Comparison of ENCODE assay signal across 23 cellular contexts in genomic region chr5:179194941-179195381, GRCh38.
"Had no signal": no experiment of that assay in that cellular context is flagged by ENCODE, and none has a peak within 500 bp of the region (broad histone marks: within the 10 kb centered on the region; RNA-seq: fewer than 3 reads in every experiment).

No MANE protein-coding gene starts in this region.

- H3K36me3 Mint-ChIP-seq: activated naive CD8-positive, alpha-beta T cell treated with anti-CD3 and anti-CD28 coated beads for 36 hours had no signal

- H3K4me3 Mint-ChIP-seq: activated B cell treated with CpG ODN at 0.5 μM for 24 hours; activated CD4-positive, alpha-beta T cell treated with anti-CD3 and anti-CD28 coated beads for 36 hours; activated naive CD8-positive, alpha-beta T cell treated with anti-CD3 and anti-CD28 coated beads for 36 hours; activated T-cell treated with anti-CD3 and anti-CD28 coated beads, Interleukin-2, amount 50 U/mL, for 24 hours; activated T-helper 17 cell treated with anti-CD3 and anti-CD28 coated beads, Interleukin-2, amount 50 U/mL, for 72 hours; nephron progenitor cell had no signal

- H3K27ac Mint-ChIP-seq: activated B cell treated with CpG ODN at 0.5 μM for 24 hours; activated CD4-positive, alpha-beta T cell treated with anti-CD3 and anti-CD28 coated beads for 36 hours; activated naive CD8-positive, alpha-beta T cell treated with anti-CD3 and anti-CD28 coated beads for 36 hours; activated T-cell treated with anti-CD3 and anti-CD28 coated beads, Interleukin-2, amount 50 U/mL, for 24 hours; activated T-helper 17 cell treated with anti-CD3 and anti-CD28 coated beads, Interleukin-2, amount 50 U/mL, for 72 hours; nephron progenitor cell; progenitor cell of endocrine pancreas had no signal

- H3K36me3 ChIP-seq: breast epithelium, gastroesophageal sphincter, thoracic aorta, upper lobe of left lung had no signal

- H3K27me3 Mint-ChIP-seq: activated B cell treated with CpG ODN at 0.5 μM for 24 hours; activated naive CD8-positive, alpha-beta T cell treated with anti-CD3 and anti-CD28 coated beads for 36 hours; activated T-cell treated with anti-CD3 and anti-CD28 coated beads, Interleukin-2, amount 50 U/mL, for 24 hours had no signal

- H3K9me3 Mint-ChIP-seq: activated B cell treated with CpG ODN at 0.5 μM for 24 hours; activated naive CD8-positive, alpha-beta T cell treated with anti-CD3 and anti-CD28 coated beads for 36 hours; activated T-cell treated with anti-CD3 and anti-CD28 coated beads, Interleukin-2, amount 50 U/mL, for 24 hours; activated T-helper 17 cell treated with anti-CD3 and anti-CD28 coated beads, Interleukin-2, amount 50 U/mL, for 72 hours; nephron progenitor cell had no signal

- H3K4me1 Mint-ChIP-seq: activated B cell treated with CpG ODN at 0.5 μM for 24 hours; activated CD4-positive, alpha-beta T cell treated with anti-CD3 and anti-CD28 coated beads for 36 hours; activated naive CD8-positive, alpha-beta T cell treated with anti-CD3 and anti-CD28 coated beads for 36 hours; activated T-helper 17 cell treated with anti-CD3 and anti-CD28 coated beads, Interleukin-2, amount 50 U/mL, for 72 hours had no signal

- H3K4me1 ChIP-seq: breast epithelium, gastroesophageal sphincter, upper lobe of left lung had no signal

- DNase-seq: activated B cell treated with CpG ODN at 0.5 μM for 24 hours; activated CD4-positive, alpha-beta T cell treated with anti-CD3 and anti-CD28 coated beads for 36 hours; activated CD4-positive, alpha-beta T cell treated with anti-CD3 and anti-CD28 coated beads, Interleukin-2, amount 50 U/mL, for 4 hours; activated CD8-positive, alpha-beta memory T cell treated with anti-CD3 and anti-CD28 coated beads for 24 hours; activated naive CD8-positive, alpha-beta T cell treated with anti-CD3 and anti-CD28 coated beads for 36 hours; activated T-cell treated with anti-CD3 and anti-CD28 coated beads, Interleukin-2, amount 50 U/mL, for 24 hours; cortex of kidney; mesenchymal stem cell; nephron progenitor cell; retina; stimulated activated CD4-positive, alpha-beta T cell treated with anti-CD3 and anti-CD28 coated beads, Interleukin-4, amount 100 ng/mL, for 24 hours; stimulated activated naive CD4-positive, alpha-beta T cell treated with Interleukin-2 at 50 U/mL for 16 hours; T-helper 1 cell; T-helper 9 cell; upper lobe of left lung had no signal

- H3K9me3 ChIP-seq: breast epithelium, gastroesophageal sphincter, thoracic aorta, upper lobe of left lung had no signal

- H3K27ac ChIP-seq: breast epithelium, epithelial cell of prostate, gastroesophageal sphincter, thoracic aorta, upper lobe of left lung had no signal

- H3K27me3 ChIP-seq: breast epithelium, gastroesophageal sphincter, upper lobe of left lung had no signal

- H3K4me3 ChIP-seq: breast epithelium, gastroesophageal sphincter, thoracic aorta, upper lobe of left lung had no signal

- ATAC-seq: activated CD4-positive, alpha-beta T cell treated with anti-CD3 and anti-CD28 coated beads for 36 hours; activated T-helper 17 cell treated with anti-CD3 and anti-CD28 coated beads, Interleukin-2, amount 50 U/mL, for 72 hours; gastroesophageal sphincter; left lobe of liver; SK-N-SH treated with all-trans-retinoic acid at 6 μM for 48 hours had no signal
